ENCODE assay signal across 14 cellular contexts in genomic region chr9:31394040-31394473, GRCh38.
DNase-seq lines count a peak whose midpoint lies in the region; ATAC-seq, FAIRE-seq and TF ChIP-seq lines count a peak whose summit lies in the region.
"Had no signal": no experiment of that assay in that cellular context is flagged by ENCODE, and none has a peak within 500 bp of the region (broad histone marks: within the 10 kb centered on the region; RNA-seq: fewer than 3 reads in every experiment).

No MANE protein-coding gene starts in this region.

- no peak overlapping the region for H3K9ac ChIP-seq in astrocyte (ENCODE audit: low read length)

- no peaks in the 10 kb centered on the region for H4K20me1 ChIP-seq in astrocyte (ENCODE audit: insufficient read depth, low read length)

- H3K4me1 ChIP-seq in astrocyte (ENCODE audit: insufficient read depth, low read length): no peaks in the 10 kb centered on the region
- H3K4me1 ChIP-seq in ascending aorta: no peaks in the 10 kb centered on the region
- no peaks in the 10 kb centered on the region for H3K4me1 ChIP-seq in uterus
- H3K4me1 ChIP-seq in CD4-positive, alpha-beta memory T cell (ENCODE audit: insufficient read depth, low read length): peaks cover 11% of the 10 kb centered on the region

- CTCF ChIA-PET in CD4-positive, alpha-beta memory T cell (lab: Charles Lee; ENCODE audit: partially characterized antibody): no interaction called here

- POLR2A ChIA-PET in CD4-positive, alpha-beta memory T cell (lab: Charles Lee; ENCODE audit: partially characterized antibody): interaction anchor here (1.0 kb wide), 1 partner anchor 47 kb away, joined by 4 read pairs; no protein-coding TSS in a partner anchor

- H3K27ac Mint-ChIP-seq in astrocyte (ENCODE audit: unreplicated experiment): no peak overlapping the region
- no peak overlapping the region for H3K27ac Mint-ChIP-seq in CD4-positive, alpha-beta memory T cell
- H3K27ac Mint-ChIP-seq: activated B cell treated with CpG ODN at 0.5 μM for 24 hours, immature natural killer cell had no signal

- H3K4me2 ChIP-seq in astrocyte (ENCODE audit: low read length): no peak overlapping the region

- H3K36me3 Mint-ChIP-seq in astrocyte (ENCODE audit: low read depth, unreplicated experiment): no peaks in the 10 kb centered on the region
- H3K36me3 Mint-ChIP-seq in CD4-positive, alpha-beta memory T cell: peaks cover 0 to 4% of the 10 kb centered on the region in 2 donors
- H3K36me3 Mint-ChIP-seq: immature natural killer cell had no signal

- H3K4me3 Mint-ChIP-seq in astrocyte (ENCODE audit: unreplicated experiment): no peak overlapping the region
- H3K4me3 Mint-ChIP-seq in CD4-positive, alpha-beta memory T cell: no peak overlapping the region
- H3K4me3 Mint-ChIP-seq: activated B cell treated with CpG ODN at 0.5 μM for 24 hours, immature natural killer cell had no signal

- H3K4me3 ChIP-seq in astrocyte (ENCODE audit: insufficient read depth, low read depth, low read length): no peak overlapping the region
- H3K4me3 ChIP-seq in retinal pigment epithelial cell (ENCODE audit: low read length): no peak overlapping the region
- H3K4me3 ChIP-seq in ascending aorta: no peak overlapping the region
- H3K4me3 ChIP-seq in uterus: no peak overlapping the region
- no peak overlapping the region for H3K4me3 ChIP-seq in CD4-positive, alpha-beta memory T cell (ENCODE audit: low read length in 2 of 2)
- H3K4me3 ChIP-seq: spleen had no signal

- intact Hi-C loops in ascending aorta (cut with DNase I) (no loop called here), uterus (cut with DNase I; ENCODE audit: low total_unique reads) (no loop called here)
- intact Hi-C loops in CD4-positive, alpha-beta memory T cell (cut with micrococcal nuclease): no loop called here

- H3K9me3 ChIP-seq in astrocyte (ENCODE audit: insufficient read depth, low read depth, low read length) (no peaks in the 10 kb centered on the region), ascending aorta (no peaks in the 10 kb centered on the region), uterus (no peaks in the 10 kb centered on the region)
- no peaks in the 10 kb centered on the region for H3K9me3 ChIP-seq in CD4-positive, alpha-beta memory T cell (ENCODE audit: control insufficient read depth in 1 of 2, low read length in 2 of 2)
- H3K9me3 ChIP-seq: spleen had no signal

- H3K4me1 Mint-ChIP-seq in astrocyte (ENCODE audit: low read depth, unreplicated experiment): no peaks in the 10 kb centered on the region
- H3K4me1 Mint-ChIP-seq in CD4-positive, alpha-beta memory T cell: peaks cover 18 to 27% (median 21%) of the 10 kb centered on the region in 4 donors
- H3K4me1 Mint-ChIP-seq: immature natural killer cell had no signal

- DNase-seq in DMS153 (lab: John Stamatoyannopoulos, UW) (peak; percentile 11), DMS153 treated with DMSO at 0.1 percent for 48 hours (lab: John Stamatoyannopoulos, UW; ENCODE audit: unreplicated experiment) (no peak), astrocyte (ENCODE audit: low read depth) (peak; percentile 11), retinal pigment epithelial cell (ENCODE audit: low read depth) (peak; percentile 97), ascending aorta (ENCODE audit: low spot score in 2 of 2) (no peak), uterus (no peak)
- no peak for DNase-seq in CD4-positive, alpha-beta memory T cell
- DNase-seq: activated B cell treated with CpG ODN at 0.5 μM for 24 hours, caudate nucleus, immature natural killer cell, NCI-H1694, spleen had no signal

- TF ChIP-seq POLR2A in uterus (IDR thresholded peaks at IDR 0.05): no peak

- no peak for FAIRE-seq in astrocyte (lab: Jason Lieb, UNC)

- H3K27ac ChIP-seq in astrocyte (ENCODE audit: low read depth, low read length) (no peak overlapping the region), ascending aorta (no peak overlapping the region), uterus (no peak overlapping the region)
- H3K27ac ChIP-seq in CD4-positive, alpha-beta memory T cell (ENCODE audit: low read depth, low read length): no peak overlapping the region
- H3K27ac ChIP-seq: 22Rv1, spleen had no signal

- no peak for TF ChIP-seq CTCF in astrocyte (IDR thresholded peaks at IDR 0.05; ENCODE audit: insufficient read depth, low read depth, low read length)
- no peak for TF ChIP-seq CTCF in retinal pigment epithelial cell (conservative IDR thresholded peaks at IDR 0.05; ENCODE audit: low read depth, low read length)
- TF ChIP-seq CTCF in ascending aorta (IDR thresholded peaks at IDR 0.05): no peak
- TF ChIP-seq CTCF in uterus (IDR thresholded peaks at IDR 0.05): no peak

- H3K27me3 ChIP-seq in astrocyte (ENCODE audit: insufficient read depth, low read length) (no peaks in the 10 kb centered on the region), ascending aorta (no peaks in the 10 kb centered on the region), uterus (no peaks in the 10 kb centered on the region)
- no peaks in the 10 kb centered on the region for H3K27me3 ChIP-seq in CD4-positive, alpha-beta memory T cell (ENCODE audit: insufficient read depth, low read length)
- H3K27me3 ChIP-seq: spleen had no signal

- H2AFZ ChIP-seq in astrocyte (ENCODE audit: low read depth, low read length): no peak overlapping the region

- no peaks in the 10 kb centered on the region for H3K9me3 Mint-ChIP-seq in astrocyte (ENCODE audit: unreplicated experiment)
- peaks cover 0 to 4% (median 0%) of the 10 kb centered on the region in 8 donors for H3K9me3 Mint-ChIP-seq in CD4-positive, alpha-beta memory T cell
- H3K9me3 Mint-ChIP-seq: activated B cell treated with CpG ODN at 0.5 μM for 24 hours had no signal

- no peaks in the 10 kb centered on the region for H3K79me2 ChIP-seq in astrocyte (ENCODE audit: insufficient read depth, low read length)

- peak; percentile 43 for ATAC-seq in HG03565 (IDR thresholded peaks at IDR 0.05; ENCODE audit: unreplicated experiment)

- no peaks in the 10 kb centered on the region for H3K27me3 Mint-ChIP-seq in astrocyte (ENCODE audit: low read depth, unreplicated experiment)
- H3K27me3 Mint-ChIP-seq in CD4-positive, alpha-beta memory T cell: no peaks in the 10 kb centered on the region
- H3K27me3 Mint-ChIP-seq: activated B cell treated with CpG ODN at 0.5 μM for 24 hours had no signal

- H3K36me3 ChIP-seq in astrocyte (ENCODE audit: insufficient read depth, low read length) (no peaks in the 10 kb centered on the region), ascending aorta (no peaks in the 10 kb centered on the region), uterus (no peaks in the 10 kb centered on the region)
- no peaks in the 10 kb centered on the region for H3K36me3 ChIP-seq in CD4-positive, alpha-beta memory T cell (ENCODE audit: insufficient read depth, low read length)
- H3K36me3 ChIP-seq: spleen had no signal

Comparison
In these comparisons a context has a peak if more than half of its experiments do, and no peak if none do; other contexts are left out.
1. DNase-seq: peak in DMS153 (single experiment), astrocyte (single experiment) and retinal pigment epithelial cell (single experiment); none in DMS153 treated with DMSO at 0.1 percent for 48 hours (single experiment), ascending aorta (0 of 2), uterus (0 of 2) and CD4-positive, alpha-beta memory T cell (0 of 5).